Comparison of ENCODE assay signal across 8 cellular contexts in genomic region chr5:176408245-176408573, GRCh38. TPM values are rescaled to one million over a fixed set of nuclear protein-coding genes. Genes with fewer than 3 reads are reported as not detected.
DNase-seq lines count a peak whose midpoint lies in the region; ATAC-seq and TF ChIP-seq lines count a peak whose summit lies in the region.
"Not testable (repeated sequence)": the region's sequence is repeated elsewhere in the genome, so short reads cannot be mapped to it uniquely, and the experiment has no call there.

No MANE protein-coding gene starts in this region.

- H4K20me1 ChIP-seq in KMS-11 (ENCODE audit: insufficient read depth), result not testable (repeated sequence)

- not testable (repeated sequence) for H3K36me3 ChIP-seq in KMS-11 (ENCODE audit: insufficient read depth)
- peaks cover 30 to 75% (median 61%) of the 10 kb centered on the region in 4 donors for H3K36me3 ChIP-seq in esophagus muscularis mucosa
- peaks cover 0 to 86% (median 28%) of the 10 kb centered on the region in 9 donors for H3K36me3 ChIP-seq in heart right ventricle
- peaks cover 0 to 79% of the 10 kb centered on the region in 2 donors for H3K36me3 ChIP-seq in psoas muscle (ENCODE audit: insufficient read depth in 1 of 2, low read depth in 1 of 2)
- peaks cover 0 to 77% (median 42%) of the 10 kb centered on the region in 6 donors for H3K36me3 ChIP-seq in spleen
- H3K36me3 ChIP-seq in upper lobe of right lung, result peaks cover 45% of the 10 kb centered on the region

- peak; percentile 10 for DNase-seq in activated effector memory CD4-positive, alpha-beta T cell treated with anti-CD3 and anti-CD28 coated beads, Interleukin-2, amount 50 U/mL, for 16 hours
- not testable (repeated sequence) for DNase-seq in dorsolateral prefrontal cortex; esophagus muscularis mucosa (ENCODE audit: extremely low spot score); heart right ventricle; psoas muscle
- DNase-seq in spleen (peak; percentile 15), upper lobe of right lung (peak; percentile 6)

- not testable (repeated sequence) for H3K79me2 ChIP-seq in KMS-11 (ENCODE audit: insufficient read depth, low read depth)

- WGBS in esophagus muscularis mucosa, result 76% methylated on average over 10 of the region's 10 CpGs
- WGBS in heart right ventricle, 2 donors, result 76 to 86% methylated on average over 10 of the region's 10 CpGs
- WGBS in psoas muscle, 3 donors, result 69 to 88% (median 83%) methylated on average over 10 of the region's 10 CpGs
- 93 to 96% (median 96%) methylated on average over 10 of the region's 10 CpGs for WGBS in spleen, 5 donors

- not testable (repeated sequence) for H2AFZ ChIP-seq in KMS-11 (ENCODE audit: low read depth)

- intact Hi-C loops in dorsolateral prefrontal cortex (cut with DNase I); esophagus muscularis mucosa (cut with DNase I); heart right ventricle (cut with DNase I); psoas muscle (cut with DNase I); spleen (cut with DNase I; ENCODE audit: low total_unique reads); upper lobe of right lung (cut with DNase I): not testable (repeated sequence)

- not testable (repeated sequence) for H3K4me3 ChIP-seq in KMS-11 (IDR thresholded peaks at IDR 0.05; ENCODE audit: insufficient read depth, low read depth, low read length); esophagus muscularis mucosa; heart right ventricle; psoas muscle; spleen; upper lobe of right lung
- H3K4me3 ChIP-seq in dorsolateral prefrontal cortex, result peak overlapping the region in 1 of 59 donors; percentile 2

- not testable (repeated sequence) for H3K4me2 ChIP-seq in KMS-11

- H3K4me1 ChIP-seq in KMS-11 (ENCODE audit: low read depth, poor library complexity, severe bottlenecking) (peaks cover 54% of the 10 kb centered on the region), esophagus muscularis mucosa (peaks cover 30 to 37% (median 34%) of the 10 kb centered on the region in 4 donors), heart right ventricle (peaks cover 6 to 48% (median 41%) of the 10 kb centered on the region in 9 donors), psoas muscle (peaks cover 27% of the 10 kb centered on the region), spleen (peaks cover 0 to 25% (median 5%) of the 10 kb centered on the region in 6 donors)
- not testable (repeated sequence) for H3K4me1 ChIP-seq in upper lobe of right lung

- H3K27me3 ChIP-seq in KMS-11 (ENCODE audit: insufficient read depth, low read depth); dorsolateral prefrontal cortex; esophagus muscularis mucosa; heart right ventricle; psoas muscle (ENCODE audit: insufficient read depth in 3 of 3, low read length in 2 of 3); spleen (replicated peaks in 1 of 7); upper lobe of right lung: not testable (repeated sequence)

- not testable (repeated sequence) for TF ChIP-seq EP300 in esophagus muscularis mucosa (IDR thresholded peaks at IDR 0.05)

- not testable (repeated sequence) for ATAC-seq in heart right ventricle, psoas muscle, upper lobe of right lung

- H3K9ac ChIP-seq in KMS-11, result not testable (repeated sequence)

- not testable (repeated sequence) for H3K9me3 ChIP-seq in esophagus muscularis mucosa, heart right ventricle, psoas muscle, spleen, upper lobe of right lung

- peak overlapping the region; percentile 94; the same call in 1 of the 2 replicates for H3K27ac ChIP-seq in KMS-11
- H3K27ac ChIP-seq in dorsolateral prefrontal cortex, result peak overlapping the region in 37 of 59 donors; percentile 2 to 86 (median 64)
- peak overlapping the region; percentile 47 to 64 (median 50) for H3K27ac ChIP-seq in esophagus muscularis mucosa (replicated peaks in 1 of 4)
- H3K27ac ChIP-seq in heart right ventricle, result peak overlapping the region in 7 of 10 donors; percentile 43 to 79 (median 57)
- peak overlapping the region; percentile 55 for H3K27ac ChIP-seq in psoas muscle
- not testable (repeated sequence) for H3K27ac ChIP-seq in spleen, upper lobe of right lung

- not testable (repeated sequence) for TF ChIP-seq CTCF in KMS-11 (conservative IDR thresholded peaks at IDR 0.05; ENCODE audit: low read depth, low read length); dorsolateral prefrontal cortex (IDR thresholded peaks at IDR 0.05 in 54 of 56, conservative IDR thresholded peaks at IDR 0.05 in 2 of 56; ENCODE audit: low read depth in 1 of 56, partially characterized antibody in 56 of 56); esophagus muscularis mucosa (IDR thresholded peaks at IDR 0.05); heart right ventricle (IDR thresholded peaks at IDR 0.05); psoas muscle (IDR thresholded peaks at IDR 0.05); spleen (IDR thresholded peaks at IDR 0.05 in 8 of 11, conservative IDR thresholded peaks at IDR 0.05 in 3 of 11); upper lobe of right lung (IDR thresholded peaks at IDR 0.05)

- not testable (repeated sequence) for TF ChIP-seq POLR2A in esophagus muscularis mucosa (IDR thresholded peaks at IDR 0.05; ENCODE audit: low read depth); spleen (IDR thresholded peaks at IDR 0.05)

RNA-seq across cellular contexts. Expression of gene CLTB, which starts 8.1 kb away (rescaled TPM):
- total RNA-seq in dorsolateral prefrontal cortex (100 to 1,000 TPM in 115 of 120 experiments, 10 to 100 TPM in 5; 66.4 to 198 (median 136) TPM), esophagus muscularis mucosa (100 to 1,000 TPM; 220 to 267 (median 239) TPM), heart right ventricle (100 to 1,000 TPM; 192 to 246 (median 214) TPM), psoas muscle (100 to 1,000 TPM; 162 to 223 (median 217) TPM), spleen (10 to 100 TPM; 51.9 to 70.2 (median 62.9) TPM), upper lobe of right lung (80.9 TPM)
- polyA plus RNA-seq in heart right ventricle (100 to 1,000 TPM; 546 to 569 TPM), psoas muscle (100 to 1,000 TPM; 246 to 413 (median 340) TPM), spleen (10 to 100 TPM; 64.1 to 98.4 (median 69.2) TPM)

RNA-seq across cellular contexts. Expression of gene HIGD2A, which starts 19.7 kb away (rescaled TPM):
- 100 to 1,000 TPM in 8 of 120 experiments, 10 to 100 TPM in 112; 58.3 to 114 (median 80.1) TPM for total RNA-seq in dorsolateral prefrontal cortex
- 100 to 1,000 TPM; 120 to 179 (median 160) TPM for total RNA-seq in esophagus muscularis mucosa
- 100 to 1,000 TPM; 198 to 276 (median 228) TPM for total RNA-seq in heart right ventricle
- 100 to 1,000 TPM; 325 to 349 TPM for polyA plus RNA-seq in heart right ventricle
- total RNA-seq in psoas muscle, result 100 to 1,000 TPM; 181 to 215 (median 212) TPM
- polyA plus RNA-seq in psoas muscle, result 100 to 1,000 TPM; 223 to 429 (median 332) TPM
- 100 to 1,000 TPM in 4 of 7 donors, 10 to 100 TPM in 3; 89.3 to 191 (median 102) TPM for total RNA-seq in spleen
- polyA plus RNA-seq in spleen, result 100 to 1,000 TPM; 196 to 276 (median 220) TPM
- total RNA-seq in upper lobe of right lung, result 104 TPM

RNA-seq across cellular contexts. Expression of gene NOP16, which starts 19.8 kb away (rescaled TPM):
- total RNA-seq in dorsolateral prefrontal cortex (10 to 100 TPM in 104 of 120 experiments, 1 to 10 TPM in 16; 7.6 to 21.5 (median 13.1) TPM), esophagus muscularis mucosa (10 to 100 TPM in 2 of 4 donors, 1 to 10 TPM in 2; 7.5 to 23.4 (median 10.8) TPM), heart right ventricle (10 to 100 TPM; 11.3 to 25.9 (median 18.5) TPM), psoas muscle (10 to 100 TPM; 35.6 to 76.2 (median 59.9) TPM), spleen (10 to 100 TPM in 5 of 7 donors, 1 to 10 TPM in 2; 5.9 to 23.3 (median 12.4) TPM), upper lobe of right lung (13.6 TPM)
- polyA plus RNA-seq in heart right ventricle (10 to 100 TPM; 59.0 to 84.0 TPM), psoas muscle (100 to 1,000 TPM in 1 of 3 donors, 10 to 100 TPM in 2; 87.5 to 206 (median 90.4) TPM), spleen (10 to 100 TPM; 37.4 to 47.1 (median 41.5) TPM)

RNA-seq across cellular contexts. Expression of gene FAF2, which starts 40.0 kb away (rescaled TPM):
- total RNA-seq in dorsolateral prefrontal cortex, result 10 to 100 TPM; 23.5 to 42.0 (median 33.9) TPM
- 10 to 100 TPM; 21.2 to 27.3 (median 23.9) TPM for total RNA-seq in esophagus muscularis mucosa
- 10 to 100 TPM; 12.8 to 19.9 (median 14.9) TPM for total RNA-seq in heart right ventricle
- polyA plus RNA-seq in heart right ventricle, result 10 to 100 TPM; 10.1 to 10.4 TPM
- 10 to 100 TPM; 11.0 to 22.8 (median 14.4) TPM for total RNA-seq in psoas muscle
- polyA plus RNA-seq in psoas muscle, result 10 to 100 TPM in 2 of 3 donors, 1 to 10 TPM in 1; 8.4 to 20.4 (median 14.7) TPM
- 10 to 100 TPM; 28.6 to 41.3 (median 34.0) TPM for total RNA-seq in spleen
- 1 to 10 TPM; 7.6 to 9.4 (median 9.1) TPM for polyA plus RNA-seq in spleen
- 35.1 TPM for total RNA-seq in upper lobe of right lung

RNA-seq across cellular contexts. Expression of gene ARL10, which starts 42.9 kb away (rescaled TPM):
- total RNA-seq in dorsolateral prefrontal cortex (10 to 100 TPM; 18.1 to 46.0 (median 28.5) TPM), esophagus muscularis mucosa (10 to 100 TPM in 1 of 4 donors, 1 to 10 TPM in 3; 5.4 to 16.9 (median 7.1) TPM), heart right ventricle (1 to 10 TPM; 2.7 to 9.2 (median 6.7) TPM), psoas muscle (1 to 10 TPM; 3.1 to 6.6 (median 5.0) TPM), spleen (10 to 100 TPM in 3 of 7 donors, 1 to 10 TPM in 4; 4.7 to 17.8 (median 9.0) TPM), upper lobe of right lung (7.9 TPM)
- polyA plus RNA-seq in heart right ventricle (10 to 100 TPM in 1 of 2 donors, 1 to 10 TPM in 1; 1.5 to 12.3 TPM), psoas muscle (1 to 10 TPM; 1.6 to 5.3 (median 3.9) TPM), spleen (1 to 10 TPM; 1.6 to 4.0 (median 2.6) TPM)
